ENCODE assay signal across 26 cellular contexts in genomic region chr22:36916034-36916433, GRCh38. TPM values are rescaled to one million over a fixed set of nuclear protein-coding genes. Genes with fewer than 3 reads are reported as not detected.
"Had no signal": no experiment of that assay in that cellular context is flagged by ENCODE, and none has a peak within 500 bp of the region (broad histone marks: within the 10 kb centered on the region; RNA-seq: fewer than 3 reads in every experiment).

No MANE protein-coding gene starts in this region.

- H3K4me3 Mint-ChIP-seq: activated CD4-positive, alpha-beta memory T cell treated with anti-CD3 and anti-CD28 coated beads, Interleukin-2, amount 10 ng/mL, durations not matched to agents 7 days and 5 days; activated CD4-positive, alpha-beta T cell treated with anti-CD3 and anti-CD28 coated beads, Interleukin-2, amount 10 ng/mL, durations not matched to agents 24 days and 14 days; activated CD8-positive, alpha-beta memory T cell treated with anti-CD3 and anti-CD28 coated beads, Interleukin-2, amount 10 ng/mL, durations not matched to agents 7 days and 5 days; activated naive CD4-positive, alpha-beta T cell treated with anti-CD3 and anti-CD28 coated beads, Interleukin-2, amount 50 U/mL, for 24 hours; nephron progenitor cell; T-helper 17 cell had no signal

- ATAC-seq: activated CD8-positive, alpha-beta memory T cell treated with anti-CD3 and anti-CD28 coated beads, Interleukin-2, amount 10 ng/mL, durations not matched to agents 7 days and 5 days; body of pancreas; heart right ventricle; left cardiac atrium; sciatic nerve; T-helper 17 cell had no signal

- H3K36me3 ChIP-seq: cardiac muscle cell, upper lobe of left lung had no signal

- H3K9me3 Mint-ChIP-seq: activated CD4-positive, alpha-beta memory T cell treated with anti-CD3 and anti-CD28 coated beads, Interleukin-2, amount 10 ng/mL, durations not matched to agents 7 days and 5 days; activated CD4-positive, alpha-beta T cell treated with anti-CD3 and anti-CD28 coated beads, Interleukin-2, amount 10 ng/mL, durations not matched to agents 24 days and 14 days; activated naive CD4-positive, alpha-beta T cell treated with anti-CD3 and anti-CD28 coated beads, Interleukin-2, amount 50 U/mL, for 24 hours had no signal

- H3K36me3 Mint-ChIP-seq: activated naive CD4-positive, alpha-beta T cell treated with anti-CD3 and anti-CD28 coated beads, Interleukin-2, amount 50 U/mL, for 24 hours had no signal

- H3K4me1 ChIP-seq: body of pancreas had no signal

- H3K9me3 ChIP-seq: body of pancreas, upper lobe of left lung had no signal

- FAIRE-seq: small intestine had no signal

- DNase-seq: activated CD4-positive, alpha-beta memory T cell treated with anti-CD3 and anti-CD28 coated beads, Interleukin-2, amount 10 ng/mL, durations not matched to agents 7 days and 5 days; activated CD4-positive, alpha-beta T cell treated with anti-CD3 and anti-CD28 coated beads, Interleukin-2, amount 10 ng/mL, durations not matched to agents 24 days and 14 days; activated CD4-positive, CD25-positive, alpha-beta regulatory T cell; activated CD8-positive, alpha-beta memory T cell treated with anti-CD3 and anti-CD28 coated beads, Interleukin-2, amount 10 ng/mL, durations not matched to agents 7 days and 5 days; activated gamma-delta T cell treated with Interleukin-2 at 50 U/mL for 16 hours; activated T-cell treated with anti-CD3 and anti-CD28 coated beads for 4 hours; anterior cingulate cortex; body of pancreas; cortex of kidney; foreskin fibroblast; heart right ventricle; islet precursor cell; left cardiac atrium; nephron progenitor cell; nucleus accumbens; small intestine; stimulated activated CD4-positive, alpha-beta T cell treated with anti-CD3 and anti-CD28 coated beads, Interleukin-2, amount 100 ng/mL, for 24 hours; stimulated activated naive CD4-positive, alpha-beta T cell; T-helper 17 cell; upper lobe of left lung had no signal

- H3K27me3 ChIP-seq: body of pancreas, upper lobe of left lung had no signal

- H3K4me1 Mint-ChIP-seq: activated naive CD4-positive, alpha-beta T cell treated with anti-CD3 and anti-CD28 coated beads, Interleukin-2, amount 50 U/mL, for 24 hours had no signal

- H3K27ac ChIP-seq: body of pancreas, cardiac muscle cell, upper lobe of left lung had no signal

- H3K4me3 ChIP-seq: body of pancreas, cardiac muscle cell, upper lobe of left lung had no signal

- H3K27ac Mint-ChIP-seq: activated CD4-positive, alpha-beta memory T cell treated with anti-CD3 and anti-CD28 coated beads, Interleukin-2, amount 10 ng/mL, durations not matched to agents 7 days and 5 days; activated CD4-positive, alpha-beta T cell treated with anti-CD3 and anti-CD28 coated beads, Interleukin-2, amount 10 ng/mL, durations not matched to agents 24 days and 14 days; activated CD8-positive, alpha-beta memory T cell treated with anti-CD3 and anti-CD28 coated beads, Interleukin-2, amount 10 ng/mL, durations not matched to agents 7 days and 5 days; activated naive CD4-positive, alpha-beta T cell treated with anti-CD3 and anti-CD28 coated beads, Interleukin-2, amount 50 U/mL, for 24 hours; nephron progenitor cell; T-helper 17 cell had no signal

RNA-seq across cellular contexts. Expression of gene CSF2RB, which starts 2.6 kb away (rescaled TPM):
- total RNA-seq: fibroblast of lung had no signal
- polyA plus RNA-seq: cardiac muscle cell, fibroblast of lung had no signal

RNA-seq across cellular contexts. Expression of gene NCF4, which starts 55.2 kb away (rescaled TPM):
- total RNA-seq: cardiac muscle cell, epithelial cell of proximal tubule, fibroblast of lung, renal cortical epithelial cell had no signal
- polyA plus RNA-seq: cardiac muscle cell, fibroblast of lung had no signal
